ENCODE assay signal across 15 cellular contexts in genomic region chr6:70764706-70765105, GRCh38.
DNase-seq lines count a peak whose midpoint lies in the region; ATAC-seq and TF ChIP-seq lines count a peak whose summit lies in the region.
"Had no signal": no experiment of that assay in that cellular context is flagged by ENCODE, and none has a peak within 500 bp of the region (broad histone marks: within the 10 kb centered on the region; RNA-seq: fewer than 3 reads in every experiment).

No MANE protein-coding gene starts in this region.

- peaks cover 24% of the 10 kb centered on the region for H3K9me3 Mint-ChIP-seq in nephron progenitor cell

- TF ChIP-seq CTCF in epithelial cell of proximal tubule (conservative IDR thresholded peaks at IDR 0.05; ENCODE audit: low read depth, low read length) (no peak), nephron progenitor cell (IDR thresholded peaks at IDR 0.05) (no peak)

- peaks cover 14% of the 10 kb centered on the region for H3K36me3 Mint-ChIP-seq in nephron progenitor cell (ENCODE audit: low read depth)

- DNase-seq in NCI-H1694 (lab: John Stamatoyannopoulos, UW) (peak; percentile 1), NCI-H1694 treated with DMSO at 0.1 percent for 48 hours (lab: John Stamatoyannopoulos, UW) (no peak), epithelial cell of proximal tubule (ENCODE audit: low read depth) (peak; percentile 2), nephron progenitor cell (no peak), EL (no peak)
- no peak for DNase-seq in stimulated activated naive CD8-positive, alpha-beta T cell treated with anti-CD3 and anti-CD28 coated beads, Interleukin-15, Interleukin-2, amounts not matched to agents 100 U/mL and 50 U/mL, for 24 hours
- DNase-seq in activated naive CD4-positive, alpha-beta T cell treated with Interleukin-2 at 50 U/mL for 16 hours: no peak
- DNase-seq: 8988T; CD4-positive, alpha-beta memory T cell; DMS53; DND-41; GM23248; HCEC 1CT had no signal

- H3K4me3 Mint-ChIP-seq in nephron progenitor cell: no peak overlapping the region
- H3K4me3 Mint-ChIP-seq: CD14-positive monocyte had no signal

- peaks cover 4% of the 10 kb centered on the region for H3K27me3 Mint-ChIP-seq in nephron progenitor cell (ENCODE audit: low read depth, poor library complexity)
- H3K27me3 Mint-ChIP-seq: CD4-positive, alpha-beta memory T cell had no signal

- ATAC-seq in stimulated activated naive CD8-positive, alpha-beta T cell treated with anti-CD3 and anti-CD28 coated beads, Interleukin-15, Interleukin-2, amounts not matched to agents 100 U/mL and 50 U/mL, for 24 hours: no peak

- no peak overlapping the region for H3K4me3 ChIP-seq in epithelial cell of proximal tubule (ENCODE audit: low read depth, low read length)
- H3K4me3 ChIP-seq: BLaER1, GM23248 had no signal

- peak overlapping the region; percentile 61 for H3K27ac Mint-ChIP-seq in nephron progenitor cell

- H3K4me1 Mint-ChIP-seq in nephron progenitor cell: no peaks in the 10 kb centered on the region
- H3K4me1 Mint-ChIP-seq: CD14-positive monocyte had no signal

Comparison
In these comparisons a context has a peak if more than half of its experiments do, and no peak if none do; other contexts are left out.
1. DNase-seq: peak in NCI-H1694 (single experiment) and epithelial cell of proximal tubule (single experiment); none in NCI-H1694 treated with DMSO at 0.1 percent for 48 hours (single experiment), nephron progenitor cell (single experiment), stimulated activated naive CD8-positive, alpha-beta T cell treated with anti-CD3 and anti-CD28 coated beads, Interleukin-15, Interleukin-2, amounts not matched to agents 100 U/mL and 50 U/mL, for 24 hours (single experiment), EL (single experiment) and activated naive CD4-positive, alpha-beta T cell treated with Interleukin-2 at 50 U/mL for 16 hours (single experiment).